In genomic region chr3:17742092-17742836, GRCh38 we compare ENCODE assay signal across 8 cellular contexts. TPM values are rescaled to one million over a fixed set of nuclear protein-coding genes. Genes with fewer than 3 reads are reported as not detected.
A peak's percentile ranks its signal among the peaks of the same experiment; 100 is the strongest.
DNase-seq lines count a peak whose midpoint lies in the region; ATAC-seq and TF ChIP-seq lines count a peak whose summit lies in the region.

Gene TBC1D5 (minus strand): TSS chr3:17742631. CDS start chr3:17508570, 234,061 bp downstream.

- H3K4me1 ChIP-seq in lung (ENCODE audit: control insufficient read depth in 2 of 2, insufficient read depth in 2 of 2, low read length in 2 of 2), result peaks cover 2 to 8% of the 10 kb centered on the region in 2 donors

- peak within 1 kb of the TSS; percentile 96 to 100 for H3K27ac ChIP-seq in lung (ENCODE audit: low read depth in 1 of 2, low read length in 1 of 2)

- CTCF ChIA-PET in activated CD4-positive, alpha-beta memory T cell treated with anti-CD3 and anti-CD28 coated beads for 36 hours (lab: Charles Lee), result interaction anchor here (0.5 to 3.0 kb wide), 4 partner anchors 100 to 858 kb away, joined by 3 to 14 read pairs (median 3); no protein-coding TSS in a partner anchor

- intact Hi-C loops in activated CD4-positive, alpha-beta memory T cell treated with anti-CD3 and anti-CD28 coated beads for 36 hours (cut with micrococcal nuclease), result loop anchor here (1.0 to 10.0 kb wide), 8 partner anchors 32 to 1230 kb away; partner anchors contain the start of genes PLCL2 and RFTN1

- H3K27me3 Mint-ChIP-seq in activated CD4-positive, alpha-beta memory T cell treated with anti-CD3 and anti-CD28 coated beads for 36 hours, result no peaks in the 10 kb centered on the region

- ATAC-seq in GM19328 (IDR thresholded peaks at IDR 0.05; ENCODE audit: unreplicated experiment) (peak; percentile 66), HG03469 (IDR thresholded peaks at IDR 0.05; ENCODE audit: unreplicated experiment) (peak; percentile 12), lung (ENCODE audit: insufficient read depth, low FRiP score) (peak; percentile 95)

- TF ChIP-seq CTCF in lung (IDR thresholded peaks at IDR 0.05; ENCODE audit: control extremely low read depth, extremely low read depth), result no peak

- peaks cover 6% of the 10 kb centered on the region for H3K36me3 Mint-ChIP-seq in activated CD4-positive, alpha-beta memory T cell treated with anti-CD3 and anti-CD28 coated beads for 36 hours

- H3K4me3 Mint-ChIP-seq in activated CD4-positive, alpha-beta memory T cell treated with anti-CD3 and anti-CD28 coated beads for 36 hours, result peak within 1 kb of the TSS; percentile 94

- H3K27ac Mint-ChIP-seq in activated CD4-positive, alpha-beta memory T cell treated with anti-CD3 and anti-CD28 coated beads for 36 hours, result peak within 1 kb of the TSS; percentile 97

- no peaks in the 10 kb centered on the region for H3K9me3 ChIP-seq in lung (ENCODE audit: control insufficient read depth in 2 of 2, insufficient read depth in 1 of 2, low read length in 1 of 2)

- no peaks in the 10 kb centered on the region for H3K9me3 Mint-ChIP-seq in activated CD4-positive, alpha-beta memory T cell treated with anti-CD3 and anti-CD28 coated beads for 36 hours

- peak within 1 kb of the TSS; percentile 98 for H3K4me3 ChIP-seq in lung

- H3K36me3 ChIP-seq in lung (ENCODE audit: control insufficient read depth in 2 of 2, insufficient read depth in 2 of 2, low read length in 2 of 2), result no peaks in the 10 kb centered on the region

- DNase-seq in C1 segment of cervical spinal cord (lab: John Stamatoyannopoulos, UW) (peak; percentile 91 to 99 (median 95)), NCI-H748 (lab: John Stamatoyannopoulos, UW; ENCODE audit: unreplicated experiment) (peak; percentile 98), ecto neural progenitor cell (ENCODE audit: low spot score) (peak; percentile 96), lung (ENCODE audit: low spot score) (peak; percentile 96)
- DNase-seq in activated CD4-positive, alpha-beta memory T cell treated with anti-CD3 and anti-CD28 coated beads for 36 hours, result peak; percentile 96
- peak; percentile 46 to 80 (median 48) for DNase-seq in stimulated activated CD4-positive, alpha-beta T cell treated with anti-CD3 and anti-CD28 coated beads, TNF-alpha, amount 100 ng/mL, for 4 hours (ENCODE audit: low read depth in 3 of 3)

- WGBS in lung, 2 donors, result 0 to 1% methylated on average over 74 to 82 of the region's 82 CpGs

- peaks cover 36% of the 10 kb centered on the region for H3K4me1 Mint-ChIP-seq in activated CD4-positive, alpha-beta memory T cell treated with anti-CD3 and anti-CD28 coated beads for 36 hours (ENCODE audit: low read depth)

- POLR2A ChIA-PET in activated CD4-positive, alpha-beta memory T cell treated with anti-CD3 and anti-CD28 coated beads for 36 hours (lab: Charles Lee), result interaction anchor here (0.9 to 1.4 kb wide), 3 partner anchors 8 to 32 kb away, joined by 3 to 6 read pairs (median 4); no protein-coding TSS in a partner anchor

- no peaks in the 10 kb centered on the region for H3K27me3 ChIP-seq in lung (ENCODE audit: control insufficient read depth, insufficient read depth)

RNA-seq across cellular contexts. Expression of gene TBC1D5, which starts in this region (rescaled TPM):
- total RNA-seq in activated CD4-positive, alpha-beta memory T cell treated with anti-CD3 and anti-CD28 coated beads for 36 hours, result 10 to 100 TPM; 49.2 to 53.7 TPM
- 100 to 1,000 TPM in 1 of 2 donors, 10 to 100 TPM in 1; 57.8 to 111 TPM for total RNA-seq in lung
- polyA plus RNA-seq in lung, result 10 to 100 TPM in 1 of 2 donors, 1 to 10 TPM in 1; 8.7 to 21.4 TPM

Comparison
In these comparisons a context has a peak if more than half of its experiments do, and no peak if none do; other contexts are left out.
1. Peak in every context shown above with its lines: DNase-seq, ATAC-seq, H3K4me3 ChIP-seq and H3K27ac ChIP-seq.
2. DNase-seq: peak in every context shown above with its lines; median percentile 98 in NCI-H748; 96 in activated CD4-positive, alpha-beta memory T cell treated with anti-CD3 and anti-CD28 coated beads for 36 hours; 96 in ecto neural progenitor cell; 96 in lung; 95 in C1 segment of cervical spinal cord; 48 in stimulated activated CD4-positive, alpha-beta T cell treated with anti-CD3 and anti-CD28 coated beads, TNF-alpha, amount 100 ng/mL, for 4 hours.
3. ATAC-seq: peak in every context shown above with its lines; median percentile 95 in lung; 66 in GM19328; 12 in HG03469.